ENCODE assay signal across 2 cellular contexts in the genomic region with DNA sequence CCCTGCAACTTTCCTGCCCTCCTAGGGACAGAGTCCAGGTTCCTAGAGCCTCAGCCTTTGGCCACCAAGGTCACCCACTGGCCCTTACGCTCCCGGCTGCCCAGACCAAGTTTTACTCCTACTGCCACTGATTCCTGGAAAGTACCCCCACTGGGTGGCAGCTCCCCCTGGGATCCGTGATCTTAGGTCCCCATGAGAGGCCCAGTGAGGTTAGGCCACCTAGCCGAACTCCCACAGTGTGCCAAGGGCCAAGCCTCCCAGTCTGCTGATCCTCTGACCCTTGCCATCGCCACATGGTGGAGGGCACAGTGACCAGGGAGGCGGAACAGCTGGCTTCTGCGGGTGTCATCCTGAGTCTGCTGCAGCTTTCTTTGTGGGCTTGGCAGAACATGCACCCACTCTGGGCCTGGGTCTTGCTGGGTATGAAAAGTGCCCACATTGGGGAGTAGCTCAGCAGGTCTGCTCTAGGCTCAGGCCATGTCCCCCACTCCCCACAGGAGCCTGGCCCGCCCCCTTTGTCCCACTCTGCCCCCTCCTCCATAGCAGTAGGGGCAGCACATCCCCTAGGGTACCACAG.
TF ChIP-seq lines count a peak whose summit lies in the region.

No MANE protein-coding gene starts in this region.

TF ChIP-seq in GM12878, 131 proteins besides CTCF, POLR2A, EP300 and RAD21:
- TF ChIP-seq, protein P1, sequence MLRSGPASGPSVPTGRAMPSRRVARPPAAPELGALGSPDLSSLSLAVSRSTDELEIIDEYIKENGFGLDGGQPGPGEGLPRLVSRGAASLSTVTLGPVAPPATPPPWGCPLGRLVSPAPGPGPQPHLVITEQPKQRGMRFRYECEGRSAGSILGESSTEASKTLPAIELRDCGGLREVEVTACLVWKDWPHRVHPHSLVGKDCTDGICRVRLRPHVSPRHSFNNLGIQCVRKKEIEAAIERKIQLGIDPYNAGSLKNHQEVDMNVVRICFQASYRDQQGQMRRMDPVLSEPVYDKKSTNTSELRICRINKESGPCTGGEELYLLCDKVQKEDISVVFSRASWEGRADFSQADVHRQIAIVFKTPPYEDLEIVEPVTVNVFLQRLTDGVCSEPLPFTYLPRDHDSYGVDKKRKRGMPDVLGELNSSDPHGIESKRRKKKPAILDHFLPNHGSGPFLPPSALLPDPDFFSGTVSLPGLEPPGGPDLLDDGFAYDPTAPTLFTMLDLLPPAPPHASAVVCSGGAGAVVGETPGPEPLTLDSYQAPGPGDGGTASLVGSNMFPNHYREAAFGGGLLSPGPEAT (IDR thresholded peaks at IDR 0.05; ENCODE audit: low read depth) = no peak
- TF ChIP-seq ESRRA (IDR thresholded peaks at IDR 0.05; ENCODE audit: low read length) (no peak), CBFB (IDR thresholded peaks at IDR 0.05; ENCODE audit: low read depth) (no peak), YBX1 (IDR thresholded peaks at IDR 0.05) (no peak), NFIC (IDR thresholded peaks at IDR 0.05; ENCODE audit: low read depth, low read length) (no peak), ZNF622 (IDR thresholded peaks at IDR 0.05) (no peak), SP1 (IDR thresholded peaks at IDR 0.05; ENCODE audit: low read depth, low read length) (no peak), SIN3A (IDR thresholded peaks at IDR 0.05; ENCODE audit: low read depth, low read length) (no peak), ZNF24 (IDR thresholded peaks at IDR 0.05) (no peak), SMAD5 (IDR thresholded peaks at IDR 0.05; ENCODE audit: low read depth) (no peak), SMAD1 (IDR thresholded peaks at IDR 0.05; ENCODE audit: low read depth, partially characterized antibody) (no peak)
- TF ChIP-seq, protein P2, sequence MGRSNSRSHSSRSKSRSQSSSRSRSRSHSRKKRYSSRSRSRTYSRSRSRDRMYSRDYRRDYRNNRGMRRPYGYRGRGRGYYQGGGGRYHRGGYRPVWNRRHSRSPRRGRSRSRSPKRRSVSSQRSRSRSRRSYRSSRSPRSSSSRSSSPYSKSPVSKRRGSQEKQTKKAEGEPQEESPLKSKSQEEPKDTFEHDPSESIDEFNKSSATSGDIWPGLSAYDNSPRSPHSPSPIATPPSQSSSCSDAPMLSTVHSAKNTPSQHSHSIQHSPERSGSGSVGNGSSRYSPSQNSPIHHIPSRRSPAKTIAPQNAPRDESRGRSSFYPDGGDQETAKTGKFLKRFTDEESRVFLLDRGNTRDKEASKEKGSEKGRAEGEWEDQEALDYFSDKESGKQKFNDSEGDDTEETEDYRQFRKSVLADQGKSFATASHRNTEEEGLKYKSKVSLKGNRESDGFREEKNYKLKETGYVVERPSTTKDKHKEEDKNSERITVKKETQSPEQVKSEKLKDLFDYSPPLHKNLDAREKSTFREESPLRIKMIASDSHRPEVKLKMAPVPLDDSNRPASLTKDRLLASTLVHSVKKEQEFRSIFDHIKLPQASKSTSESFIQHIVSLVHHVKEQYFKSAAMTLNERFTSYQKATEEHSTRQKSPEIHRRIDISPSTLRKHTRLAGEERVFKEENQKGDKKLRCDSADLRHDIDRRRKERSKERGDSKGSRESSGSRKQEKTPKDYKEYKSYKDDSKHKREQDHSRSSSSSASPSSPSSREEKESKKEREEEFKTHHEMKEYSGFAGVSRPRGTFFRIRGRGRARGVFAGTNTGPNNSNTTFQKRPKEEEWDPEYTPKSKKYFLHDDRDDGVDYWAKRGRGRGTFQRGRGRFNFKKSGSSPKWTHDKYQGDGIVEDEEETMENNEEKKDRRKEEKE (IDR thresholded peaks at IDR 0.05) = no peak
- TF ChIP-seq, protein P3, sequence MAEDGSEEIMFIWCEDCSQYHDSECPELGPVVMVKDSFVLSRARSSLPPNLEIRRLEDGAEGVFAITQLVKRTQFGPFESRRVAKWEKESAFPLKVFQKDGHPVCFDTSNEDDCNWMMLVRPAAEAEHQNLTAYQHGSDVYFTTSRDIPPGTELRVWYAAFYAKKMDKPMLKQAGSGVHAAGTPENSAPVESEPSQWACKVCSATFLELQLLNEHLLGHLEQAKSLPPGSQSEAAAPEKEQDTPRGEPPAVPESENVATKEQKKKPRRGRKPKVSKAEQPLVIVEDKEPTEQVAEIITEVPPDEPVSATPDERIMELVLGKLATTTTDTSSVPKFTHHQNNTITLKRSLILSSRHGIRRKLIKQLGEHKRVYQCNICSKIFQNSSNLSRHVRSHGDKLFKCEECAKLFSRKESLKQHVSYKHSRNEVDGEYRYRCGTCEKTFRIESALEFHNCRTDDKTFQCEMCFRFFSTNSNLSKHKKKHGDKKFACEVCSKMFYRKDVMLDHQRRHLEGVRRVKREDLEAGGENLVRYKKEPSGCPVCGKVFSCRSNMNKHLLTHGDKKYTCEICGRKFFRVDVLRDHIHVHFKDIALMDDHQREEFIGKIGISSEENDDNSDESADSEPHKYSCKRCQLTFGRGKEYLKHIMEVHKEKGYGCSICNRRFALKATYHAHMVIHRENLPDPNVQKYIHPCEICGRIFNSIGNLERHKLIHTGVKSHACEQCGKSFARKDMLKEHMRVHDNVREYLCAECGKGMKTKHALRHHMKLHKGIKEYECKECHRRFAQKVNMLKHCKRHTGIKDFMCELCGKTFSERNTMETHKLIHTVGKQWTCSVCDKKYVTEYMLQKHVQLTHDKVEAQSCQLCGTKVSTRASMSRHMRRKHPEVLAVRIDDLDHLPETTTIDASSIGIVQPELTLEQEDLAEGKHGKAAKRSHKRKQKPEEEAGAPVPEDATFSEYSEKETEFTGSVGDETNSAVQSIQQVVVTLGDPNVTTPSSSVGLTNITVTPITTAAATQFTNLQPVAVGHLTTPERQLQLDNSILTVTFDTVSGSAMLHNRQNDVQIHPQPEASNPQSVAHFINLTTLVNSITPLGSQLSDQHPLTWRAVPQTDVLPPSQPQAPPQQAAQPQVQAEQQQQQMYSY (CRISPR knock-in tag; IDR thresholded peaks at IDR 0.05) = no peak
- TF ChIP-seq, protein P4, sequence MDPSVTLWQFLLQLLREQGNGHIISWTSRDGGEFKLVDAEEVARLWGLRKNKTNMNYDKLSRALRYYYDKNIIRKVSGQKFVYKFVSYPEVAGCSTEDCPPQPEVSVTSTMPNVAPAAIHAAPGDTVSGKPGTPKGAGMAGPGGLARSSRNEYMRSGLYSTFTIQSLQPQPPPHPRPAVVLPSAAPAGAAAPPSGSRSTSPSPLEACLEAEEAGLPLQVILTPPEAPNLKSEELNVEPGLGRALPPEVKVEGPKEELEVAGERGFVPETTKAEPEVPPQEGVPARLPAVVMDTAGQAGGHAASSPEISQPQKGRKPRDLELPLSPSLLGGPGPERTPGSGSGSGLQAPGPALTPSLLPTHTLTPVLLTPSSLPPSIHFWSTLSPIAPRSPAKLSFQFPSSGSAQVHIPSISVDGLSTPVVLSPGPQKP (IDR thresholded peaks at IDR 0.05; ENCODE audit: low read depth, low read length) = no peak
- TF ChIP-seq, protein P5, sequence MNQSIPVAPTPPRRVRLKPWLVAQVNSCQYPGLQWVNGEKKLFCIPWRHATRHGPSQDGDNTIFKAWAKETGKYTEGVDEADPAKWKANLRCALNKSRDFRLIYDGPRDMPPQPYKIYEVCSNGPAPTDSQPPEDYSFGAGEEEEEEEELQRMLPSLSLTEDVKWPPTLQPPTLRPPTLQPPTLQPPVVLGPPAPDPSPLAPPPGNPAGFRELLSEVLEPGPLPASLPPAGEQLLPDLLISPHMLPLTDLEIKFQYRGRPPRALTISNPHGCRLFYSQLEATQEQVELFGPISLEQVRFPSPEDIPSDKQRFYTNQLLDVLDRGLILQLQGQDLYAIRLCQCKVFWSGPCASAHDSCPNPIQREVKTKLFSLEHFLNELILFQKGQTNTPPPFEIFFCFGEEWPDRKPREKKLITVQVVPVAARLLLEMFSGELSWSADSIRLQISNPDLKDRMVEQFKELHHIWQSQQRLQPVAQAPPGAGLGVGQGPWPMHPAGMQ (IDR thresholded peaks at IDR 0.05; ENCODE audit: borderline replicate concordance) = no peak
TF ChIP-seq in GM12878: peak in this region for 0.

TF ChIP-seq in GM23338, 12 proteins besides CTCF, POLR2A, EP300 and RAD21 (continued from another document):
- TF ChIP-seq, protein P6, sequence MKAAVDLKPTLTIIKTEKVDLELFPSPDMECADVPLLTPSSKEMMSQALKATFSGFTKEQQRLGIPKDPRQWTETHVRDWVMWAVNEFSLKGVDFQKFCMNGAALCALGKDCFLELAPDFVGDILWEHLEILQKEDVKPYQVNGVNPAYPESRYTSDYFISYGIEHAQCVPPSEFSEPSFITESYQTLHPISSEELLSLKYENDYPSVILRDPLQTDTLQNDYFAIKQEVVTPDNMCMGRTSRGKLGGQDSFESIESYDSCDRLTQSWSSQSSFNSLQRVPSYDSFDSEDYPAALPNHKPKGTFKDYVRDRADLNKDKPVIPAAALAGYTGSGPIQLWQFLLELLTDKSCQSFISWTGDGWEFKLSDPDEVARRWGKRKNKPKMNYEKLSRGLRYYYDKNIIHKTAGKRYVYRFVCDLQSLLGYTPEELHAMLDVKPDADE (IDR thresholded peaks at IDR 0.05) = no peak
- TF ChIP-seq NANOG (IDR thresholded peaks at IDR 0.05; ENCODE audit: borderline replicate concordance) = no peak
- no peak for TF ChIP-seq CREB1 (CRISPR knock-in tag; IDR thresholded peaks at IDR 0.05; ENCODE audit: low read depth)
- no peak for TF ChIP-seq ZNF331 (CRISPR knock-in tag; IDR thresholded peaks at IDR 0.05; ENCODE audit: low read depth)
- TF ChIP-seq JUNB (IDR thresholded peaks at IDR 0.05; ENCODE audit: unreplicated experiment) = no peak
- no peak for TF ChIP-seq EZH2 (IDR thresholded peaks at IDR 0.05; ENCODE audit: low read depth, unreplicated experiment)
- no peak for TF ChIP-seq POLR2AphosphoS5 (IDR thresholded peaks at IDR 0.05; ENCODE audit: low read depth)
- TF ChIP-seq, protein P7, sequence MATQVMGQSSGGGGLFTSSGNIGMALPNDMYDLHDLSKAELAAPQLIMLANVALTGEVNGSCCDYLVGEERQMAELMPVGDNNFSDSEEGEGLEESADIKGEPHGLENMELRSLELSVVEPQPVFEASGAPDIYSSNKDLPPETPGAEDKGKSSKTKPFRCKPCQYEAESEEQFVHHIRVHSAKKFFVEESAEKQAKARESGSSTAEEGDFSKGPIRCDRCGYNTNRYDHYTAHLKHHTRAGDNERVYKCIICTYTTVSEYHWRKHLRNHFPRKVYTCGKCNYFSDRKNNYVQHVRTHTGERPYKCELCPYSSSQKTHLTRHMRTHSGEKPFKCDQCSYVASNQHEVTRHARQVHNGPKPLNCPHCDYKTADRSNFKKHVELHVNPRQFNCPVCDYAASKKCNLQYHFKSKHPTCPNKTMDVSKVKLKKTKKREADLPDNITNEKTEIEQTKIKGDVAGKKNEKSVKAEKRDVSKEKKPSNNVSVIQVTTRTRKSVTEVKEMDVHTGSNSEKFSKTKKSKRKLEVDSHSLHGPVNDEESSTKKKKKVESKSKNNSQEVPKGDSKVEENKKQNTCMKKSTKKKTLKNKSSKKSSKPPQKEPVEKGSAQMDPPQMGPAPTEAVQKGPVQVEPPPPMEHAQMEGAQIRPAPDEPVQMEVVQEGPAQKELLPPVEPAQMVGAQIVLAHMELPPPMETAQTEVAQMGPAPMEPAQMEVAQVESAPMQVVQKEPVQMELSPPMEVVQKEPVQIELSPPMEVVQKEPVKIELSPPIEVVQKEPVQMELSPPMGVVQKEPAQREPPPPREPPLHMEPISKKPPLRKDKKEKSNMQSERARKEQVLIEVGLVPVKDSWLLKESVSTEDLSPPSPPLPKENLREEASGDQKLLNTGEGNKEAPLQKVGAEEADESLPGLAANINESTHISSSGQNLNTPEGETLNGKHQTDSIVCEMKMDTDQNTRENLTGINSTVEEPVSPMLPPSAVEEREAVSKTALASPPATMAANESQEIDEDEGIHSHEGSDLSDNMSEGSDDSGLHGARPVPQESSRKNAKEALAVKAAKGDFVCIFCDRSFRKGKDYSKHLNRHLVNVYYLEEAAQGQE (IDR thresholded peaks at IDR 0.05; ENCODE audit: unreplicated experiment) = no peak
- TF ChIP-seq, protein P8, sequence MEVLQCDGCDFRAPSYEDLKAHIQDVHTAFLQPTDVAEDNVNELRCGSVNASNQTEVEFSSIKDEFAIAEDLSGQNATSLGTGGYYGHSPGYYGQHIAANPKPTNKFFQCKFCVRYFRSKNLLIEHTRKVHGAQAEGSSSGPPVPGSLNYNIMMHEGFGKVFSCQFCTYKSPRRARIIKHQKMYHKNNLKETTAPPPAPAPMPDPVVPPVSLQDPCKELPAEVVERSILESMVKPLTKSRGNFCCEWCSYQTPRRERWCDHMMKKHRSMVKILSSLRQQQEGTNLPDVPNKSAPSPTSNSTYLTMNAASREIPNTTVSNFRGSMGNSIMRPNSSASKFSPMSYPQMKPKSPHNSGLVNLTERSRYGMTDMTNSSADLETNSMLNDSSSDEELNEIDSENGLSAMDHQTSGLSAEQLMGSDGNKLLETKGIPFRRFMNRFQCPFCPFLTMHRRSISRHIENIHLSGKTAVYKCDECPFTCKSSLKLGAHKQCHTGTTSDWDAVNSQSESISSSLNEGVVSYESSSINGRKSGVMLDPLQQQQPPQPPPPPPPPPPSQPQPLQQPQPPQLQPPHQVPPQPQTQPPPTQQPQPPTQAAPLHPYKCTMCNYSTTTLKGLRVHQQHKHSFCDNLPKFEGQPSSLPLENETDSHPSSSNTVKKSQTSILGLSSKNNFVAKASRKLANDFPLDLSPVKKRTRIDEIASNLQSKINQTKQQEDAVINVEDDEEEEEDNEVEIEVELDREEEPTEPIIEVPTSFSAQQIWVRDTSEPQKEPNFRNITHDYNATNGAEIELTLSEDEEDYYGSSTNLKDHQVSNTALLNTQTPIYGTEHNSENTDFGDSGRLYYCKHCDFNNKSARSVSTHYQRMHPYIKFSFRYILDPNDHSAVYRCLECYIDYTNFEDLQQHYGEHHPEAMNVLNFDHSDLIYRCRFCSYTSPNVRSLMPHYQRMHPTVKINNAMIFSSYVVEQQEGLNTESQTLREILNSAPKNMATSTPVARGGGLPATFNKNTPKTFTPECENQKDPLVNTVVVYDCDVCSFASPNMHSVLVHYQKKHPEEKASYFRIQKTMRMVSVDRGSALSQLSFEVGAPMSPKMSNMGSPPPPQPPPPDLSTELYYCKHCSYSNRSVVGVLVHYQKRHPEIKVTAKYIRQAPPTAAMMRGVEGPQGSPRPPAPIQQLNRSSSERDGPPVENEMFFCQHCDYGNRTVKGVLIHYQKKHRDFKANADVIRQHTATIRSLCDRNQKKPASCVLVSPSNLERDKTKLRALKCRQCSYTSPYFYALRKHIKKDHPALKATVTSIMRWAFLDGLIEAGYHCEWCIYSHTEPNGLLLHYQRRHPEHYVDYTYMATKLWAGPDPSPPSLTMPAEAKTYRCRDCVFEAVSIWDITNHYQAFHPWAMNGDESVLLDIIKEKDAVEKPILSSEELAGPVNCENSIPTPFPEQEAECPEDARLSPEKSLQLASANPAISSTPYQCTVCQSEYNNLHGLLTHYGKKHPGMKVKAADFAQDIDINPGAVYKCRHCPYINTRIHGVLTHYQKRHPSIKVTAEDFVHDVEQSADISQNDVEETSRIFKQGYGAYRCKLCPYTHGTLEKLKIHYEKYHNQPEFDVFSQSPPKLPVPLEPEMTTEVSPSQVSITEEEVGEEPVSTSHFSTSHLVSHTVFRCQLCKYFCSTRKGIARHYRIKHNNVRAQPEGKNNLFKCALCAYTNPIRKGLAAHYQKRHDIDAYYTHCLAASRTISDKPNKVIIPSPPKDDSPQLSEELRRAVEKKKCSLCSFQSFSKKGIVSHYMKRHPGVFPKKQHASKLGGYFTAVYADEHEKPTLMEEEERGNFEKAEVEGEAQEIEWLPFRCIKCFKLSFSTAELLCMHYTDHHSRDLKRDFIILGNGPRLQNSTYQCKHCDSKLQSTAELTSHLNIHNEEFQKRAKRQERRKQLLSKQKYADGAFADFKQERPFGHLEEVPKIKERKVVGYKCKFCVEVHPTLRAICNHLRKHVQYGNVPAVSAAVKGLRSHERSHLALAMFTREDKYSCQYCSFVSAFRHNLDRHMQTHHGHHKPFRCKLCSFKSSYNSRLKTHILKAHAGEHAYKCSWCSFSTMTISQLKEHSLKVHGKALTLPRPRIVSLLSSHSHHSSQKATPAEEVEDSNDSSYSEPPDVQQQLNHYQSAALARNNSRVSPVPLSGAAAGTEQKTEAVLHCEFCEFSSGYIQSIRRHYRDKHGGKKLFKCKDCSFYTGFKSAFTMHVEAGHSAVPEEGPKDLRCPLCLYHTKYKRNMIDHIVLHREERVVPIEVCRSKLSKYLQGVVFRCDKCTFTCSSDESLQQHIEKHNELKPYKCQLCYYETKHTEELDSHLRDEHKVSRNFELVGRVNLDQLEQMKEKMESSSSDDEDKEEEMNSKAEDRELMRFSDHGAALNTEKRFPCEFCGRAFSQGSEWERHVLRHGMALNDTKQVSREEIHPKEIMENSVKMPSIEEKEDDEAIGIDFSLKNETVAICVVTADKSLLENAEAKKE (CRISPR knock-in tag; IDR thresholded peaks at IDR 0.05) = no peak
- no peak for TF ChIP-seq STAT1 (IDR thresholded peaks at IDR 0.05; ENCODE audit: unreplicated experiment)
- no peak for TF ChIP-seq EZH2phosphoT487 (IDR thresholded peaks at IDR 0.05; ENCODE audit: unreplicated experiment)
TF ChIP-seq in GM23338: peak in this region for 0.
